11 cellular contexts compared by ENCODE assay signal in genomic region chr3:171846594-171846993, GRCh38. TPM values are rescaled to one million over a fixed set of nuclear protein-coding genes. Genes with fewer than 3 reads are reported as not detected.
DNase-seq lines count a peak whose midpoint lies in the region; ATAC-seq and TF ChIP-seq lines count a peak whose summit lies in the region.
"Had no signal": no experiment of that assay in that cellular context is flagged by ENCODE, and none has a peak within 500 bp of the region (broad histone marks: within the 10 kb centered on the region; RNA-seq: fewer than 3 reads in every experiment).

No MANE protein-coding gene starts in this region.

- no peak for TF ChIP-seq POLR2A in testis (IDR thresholded peaks at IDR 0.05)

- H3K4me1 ChIP-seq in testis, result peaks cover 14% of the 10 kb centered on the region
- no peaks in the 10 kb centered on the region for H3K4me1 ChIP-seq in effector memory CD4-positive, alpha-beta T cell (ENCODE audit: control insufficient read depth, insufficient read depth, low read length, poor library complexity, severe bottlenecking)

- H3K27me3 ChIP-seq in testis, result no peaks in the 10 kb centered on the region
- no peaks in the 10 kb centered on the region for H3K27me3 ChIP-seq in effector memory CD4-positive, alpha-beta T cell (replicated peaks; ENCODE audit: control insufficient read depth, insufficient read depth, low read length, poor library complexity, severe bottlenecking)

- no peak overlapping the region for H3K4me3 ChIP-seq in testis
- H3K4me3 ChIP-seq in effector memory CD4-positive, alpha-beta T cell (ENCODE audit: insufficient read depth, low read depth, low read length, poor library complexity, severe bottlenecking), result no peak overlapping the region

- no peaks in the 10 kb centered on the region for H3K9me3 ChIP-seq in testis
- no peaks in the 10 kb centered on the region for H3K9me3 ChIP-seq in effector memory CD4-positive, alpha-beta T cell (ENCODE audit: control insufficient read depth, low read length)

- no peak for TF ChIP-seq CTCF in testis (IDR thresholded peaks at IDR 0.05)

- no peaks in the 10 kb centered on the region for H3K36me3 ChIP-seq in testis (ENCODE audit: low read depth, missing control alignments)
- H3K36me3 ChIP-seq in effector memory CD4-positive, alpha-beta T cell (ENCODE audit: control insufficient read depth, insufficient read depth, low read length), result no peaks in the 10 kb centered on the region

- H3K27ac ChIP-seq in testis, result no peak overlapping the region
- no peak overlapping the region for H3K27ac ChIP-seq in effector memory CD4-positive, alpha-beta T cell (ENCODE audit: insufficient read depth, low read length, poor library complexity, severe bottlenecking)

- WGBS in testis, 2 donors, result 73 to 77% methylated on average over 2 of the region's 2 CpGs

- DNase-seq in dermis blood vessel endothelial cell, result peak; percentile 51
- DNase-seq in testis, result no peak
- DNase-seq in effector memory CD4-positive, alpha-beta T cell, result no peak
- DNase-seq in NCI-H510A (lab: John Stamatoyannopoulos, UW), result no peak

- ATAC-seq in GM18502 (IDR thresholded peaks at IDR 0.05; ENCODE audit: poor library complexity, unreplicated experiment), result peak; percentile 94
- peak; percentile 98 for ATAC-seq in GM21526 (IDR thresholded peaks at IDR 0.05; ENCODE audit: low FRiP score, unreplicated experiment)
- ATAC-seq in HG03439 (IDR thresholded peaks at IDR 0.05; ENCODE audit: unreplicated experiment), result peak; percentile 98
- ATAC-seq in GM21367 (IDR thresholded peaks at IDR 0.05; ENCODE audit: unreplicated experiment), result no peak

- intact Hi-C loops in testis (cut with DNase I; ENCODE audit: low total_unique reads), result no loop called here

RNA-seq across cellular contexts. Expression of gene TMEM212, which starts 3.4 kb away (rescaled TPM):
- total RNA-seq in dermis blood vessel endothelial cell (not detected in 2 replicates), testis (1 to 10 TPM; 2.5 to 4.3 TPM)
- 1.8 TPM for polyA plus RNA-seq in testis (ENCODE audit: insufficient read depth, low read depth, low replicate concordance)
- total RNA-seq: glomerular endothelial cell, pulmonary artery endothelial cell, temporal lobe had no signal

RNA-seq across cellular contexts. Expression of gene PLD1, which starts 36.3 kb away (rescaled TPM):
- 66.2 and 88.7 TPM in 2 replicates for total RNA-seq in dermis blood vessel endothelial cell
- total RNA-seq in testis, result 10 to 100 TPM; 19.1 to 27.4 TPM
- polyA plus RNA-seq in testis (ENCODE audit: insufficient read depth, low read depth, low replicate concordance), result 10.7 TPM
